ENCODE assay signal across 1 cellular context in the genomic region with DNA sequence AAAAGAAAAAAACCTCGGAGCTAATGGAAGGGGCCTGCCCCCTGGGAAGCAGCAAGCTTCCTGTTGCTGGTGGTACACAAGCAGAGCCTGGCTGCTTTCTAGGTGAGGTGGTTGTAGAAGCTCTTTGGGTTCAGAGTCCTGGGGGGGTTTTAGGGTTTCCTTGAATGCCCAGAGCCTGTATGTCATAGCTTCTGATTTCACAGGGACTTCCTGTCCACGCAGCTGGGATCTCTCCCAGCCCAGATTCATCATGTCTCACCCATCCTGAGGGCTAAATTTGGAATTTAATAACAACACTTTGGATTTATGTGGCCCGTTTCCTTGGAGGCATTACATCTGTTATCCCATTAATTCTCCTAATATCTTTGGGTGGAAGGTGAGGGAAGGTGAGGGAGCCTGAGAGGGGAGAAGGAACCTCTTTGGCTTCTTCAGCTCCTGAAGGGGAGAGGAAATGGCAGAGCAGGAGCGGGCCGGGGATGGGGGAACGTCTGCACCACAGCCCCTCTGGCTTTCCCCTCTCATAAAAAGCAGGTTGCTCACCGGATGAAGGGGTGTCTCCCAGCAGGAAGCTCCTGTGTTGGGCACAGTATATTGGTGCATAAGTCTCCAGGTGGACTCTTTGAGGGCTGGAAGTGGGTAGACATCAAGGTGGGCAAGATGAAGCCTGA.
TF ChIP-seq lines count a peak whose summit lies in the region.

No MANE protein-coding gene starts in this region.

TF ChIP-seq in HepG2, 621 proteins besides CTCF, POLR2A, EP300 and RAD21:
- TF ChIP-seq, protein P1, sequence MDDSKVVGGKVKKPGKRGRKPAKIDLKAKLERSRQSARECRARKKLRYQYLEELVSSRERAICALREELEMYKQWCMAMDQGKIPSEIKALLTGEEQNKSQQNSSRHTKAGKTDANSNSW (CRISPR knock-in tag; IDR thresholded peaks at IDR 0.05; ENCODE audit: borderline replicate concordance) = no peak
- no peak for TF ChIP-seq AHR (CRISPR knock-in tag; IDR thresholded peaks at IDR 0.05)
- TF ChIP-seq KIAA2018 (CRISPR knock-in tag; IDR thresholded peaks at IDR 0.05; ENCODE audit: borderline replicate concordance) = no peak
- no peak for TF ChIP-seq ZNF883 (CRISPR knock-in tag; IDR thresholded peaks at IDR 0.05; ENCODE audit: not compliant biosample characterization)
- no peak for TF ChIP-seq HES4 (CRISPR knock-in tag; IDR thresholded peaks at IDR 0.05; ENCODE audit: borderline replicate concordance)
- no peak for TF ChIP-seq ZNF570 (CRISPR knock-in tag; IDR thresholded peaks at IDR 0.05; ENCODE audit: borderline replicate concordance)
- no peak for TF ChIP-seq PRDM15 (CRISPR knock-in tag; IDR thresholded peaks at IDR 0.05)
- no peak for TF ChIP-seq ZBTB21 (CRISPR knock-in tag; IDR thresholded peaks at IDR 0.05)
- TF ChIP-seq SNRNP70 (IDR thresholded peaks at IDR 0.05; ENCODE audit: low read depth, low read length) = no peak
- TF ChIP-seq ZNF660 (CRISPR knock-in tag; IDR thresholded peaks at IDR 0.05; ENCODE audit: borderline replicate concordance, low read depth) = no peak
- TF ChIP-seq, protein P2, sequence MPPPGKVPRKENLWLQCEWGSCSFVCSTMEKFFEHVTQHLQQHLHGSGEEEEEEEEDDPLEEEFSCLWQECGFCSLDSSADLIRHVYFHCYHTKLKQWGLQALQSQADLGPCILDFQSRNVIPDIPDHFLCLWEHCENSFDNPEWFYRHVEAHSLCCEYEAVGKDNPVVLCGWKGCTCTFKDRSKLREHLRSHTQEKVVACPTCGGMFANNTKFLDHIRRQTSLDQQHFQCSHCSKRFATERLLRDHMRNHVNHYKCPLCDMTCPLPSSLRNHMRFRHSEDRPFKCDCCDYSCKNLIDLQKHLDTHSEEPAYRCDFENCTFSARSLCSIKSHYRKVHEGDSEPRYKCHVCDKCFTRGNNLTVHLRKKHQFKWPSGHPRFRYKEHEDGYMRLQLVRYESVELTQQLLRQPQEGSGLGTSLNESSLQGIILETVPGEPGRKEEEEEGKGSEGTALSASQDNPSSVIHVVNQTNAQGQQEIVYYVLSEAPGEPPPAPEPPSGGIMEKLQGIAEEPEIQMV (CRISPR knock-in tag; IDR thresholded peaks at IDR 0.05; ENCODE audit: low read depth) = no peak
- TF ChIP-seq, protein P3, sequence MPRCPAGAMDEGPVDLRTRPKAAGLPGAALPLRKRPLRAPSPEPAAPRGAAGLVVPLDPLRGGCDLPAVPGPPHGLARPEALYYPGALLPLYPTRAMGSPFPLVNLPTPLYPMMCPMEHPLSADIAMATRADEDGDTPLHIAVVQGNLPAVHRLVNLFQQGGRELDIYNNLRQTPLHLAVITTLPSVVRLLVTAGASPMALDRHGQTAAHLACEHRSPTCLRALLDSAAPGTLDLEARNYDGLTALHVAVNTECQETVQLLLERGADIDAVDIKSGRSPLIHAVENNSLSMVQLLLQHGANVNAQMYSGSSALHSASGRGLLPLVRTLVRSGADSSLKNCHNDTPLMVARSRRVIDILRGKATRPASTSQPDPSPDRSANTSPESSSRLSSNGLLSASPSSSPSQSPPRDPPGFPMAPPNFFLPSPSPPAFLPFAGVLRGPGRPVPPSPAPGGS (CRISPR knock-in tag; IDR thresholded peaks at IDR 0.05) = no peak
- no peak for TF ChIP-seq ZNF75D (CRISPR knock-in tag; IDR thresholded peaks at IDR 0.05; ENCODE audit: borderline replicate concordance)
- no peak for TF ChIP-seq ZFYVE20 (CRISPR knock-in tag; IDR thresholded peaks at IDR 0.05; ENCODE audit: borderline replicate concordance, low read depth)
- TF ChIP-seq ZNF766 (CRISPR knock-in tag; IDR thresholded peaks at IDR 0.05; ENCODE audit: borderline replicate concordance) = no peak
- TF ChIP-seq ZNF292 (CRISPR knock-in tag; IDR thresholded peaks at IDR 0.05; ENCODE audit: borderline replicate concordance, low read depth) = no peak
- no peak for TF ChIP-seq SALL1 (CRISPR knock-in tag; IDR thresholded peaks at IDR 0.05)
- no peak for TF ChIP-seq MLLT10 (CRISPR knock-in tag; IDR thresholded peaks at IDR 0.05)
